8 cellular contexts compared by ENCODE assay signal in genomic region chrX:22666441-22666840, GRCh38.
DNase-seq lines count a peak whose midpoint lies in the region; ATAC-seq lines count a peak whose summit lies in the region.

No MANE protein-coding gene starts in this region.

- H2BK12ac ChIP-seq in mesenchymal stem cell (ENCODE audit: low read length in 2 of 2): no peak overlapping the region

- no peak overlapping the region for H4K91ac ChIP-seq in mesenchymal stem cell (ENCODE audit: low read length)

- no peak overlapping the region for H3K4me3 Mint-ChIP-seq in activated CD8-positive, alpha-beta T cell treated with anti-CD3 and anti-CD28 coated beads, Interleukin-2, amount 10 ng/mL, durations not matched to agents 7 days and 5 days
- H3K4me3 Mint-ChIP-seq in activated T-cell treated with anti-CD3 and anti-CD28 coated beads, Interleukin-2, amount 50 U/mL, for 4 hours: no peak overlapping the region

- no peak overlapping the region for H3K4ac ChIP-seq in mesenchymal stem cell (ENCODE audit: low read depth in 1 of 2, low read length in 2 of 2)

- peak; percentile 45 for ATAC-seq in HG03432 (IDR thresholded peaks at IDR 0.05; ENCODE audit: unreplicated experiment)
- no peak for ATAC-seq in activated CD8-positive, alpha-beta T cell treated with anti-CD3 and anti-CD28 coated beads, Interleukin-2, amount 10 ng/mL, durations not matched to agents 7 days and 5 days
- ATAC-seq in HG03039 (IDR thresholded peaks at IDR 0.05; ENCODE audit: unreplicated experiment): no peak
- no peak for ATAC-seq in activated T-cell treated with anti-CD3 and anti-CD28 coated beads, Interleukin-2, amount 50 U/mL, for 4 hours
- ATAC-seq in GM21360 (IDR thresholded peaks at IDR 0.05; ENCODE audit: unreplicated experiment): no peak

- H3K9ac ChIP-seq in mesenchymal stem cell (ENCODE audit: low read length): no peak overlapping the region

- no peak overlapping the region for H2BK5ac ChIP-seq in mesenchymal stem cell (ENCODE audit: low read depth, low read length, poor library complexity, severe bottlenecking)

- no peak overlapping the region for H3K23ac ChIP-seq in mesenchymal stem cell (ENCODE audit: low read length in 2 of 2)

- no peaks in the 10 kb centered on the region for H3K36me3 ChIP-seq in mesenchymal stem cell (ENCODE audit: control insufficient read depth in 1 of 2, insufficient read depth in 2 of 2, low read depth in 1 of 2, low read length in 2 of 2)

- H3K79me1 ChIP-seq in mesenchymal stem cell (replicated peaks; ENCODE audit: low read length, poor library complexity, severe bottlenecking): no peaks in the 10 kb centered on the region

- H3K4me3 ChIP-seq in mesenchymal stem cell (ENCODE audit: insufficient read depth in 1 of 2, low read depth in 1 of 2, low read length in 2 of 2): no peak overlapping the region

- POLR2A ChIA-PET in activated CD8-positive, alpha-beta T cell treated with anti-CD3 and anti-CD28 coated beads, Interleukin-2, amount 10 ng/mL, durations not matched to agents 7 days and 5 days (lab: Charles Lee): no interaction called here

- H3K9me3 Mint-ChIP-seq in activated CD8-positive, alpha-beta T cell treated with anti-CD3 and anti-CD28 coated beads, Interleukin-2, amount 10 ng/mL, durations not matched to agents 7 days and 5 days (ENCODE audit: insufficient read depth): no peaks in the 10 kb centered on the region
- H3K9me3 Mint-ChIP-seq in activated T-cell treated with anti-CD3 and anti-CD28 coated beads, Interleukin-2, amount 50 U/mL, for 4 hours: no peaks in the 10 kb centered on the region

- no peaks in the 10 kb centered on the region for H3K9me3 ChIP-seq in mesenchymal stem cell (ENCODE audit: control insufficient read depth, low read length)

- no peak overlapping the region for H3K18ac ChIP-seq in mesenchymal stem cell (ENCODE audit: low read depth in 1 of 2, low read length in 2 of 2)

- H3K36me3 Mint-ChIP-seq in activated CD8-positive, alpha-beta T cell treated with anti-CD3 and anti-CD28 coated beads, Interleukin-2, amount 10 ng/mL, durations not matched to agents 7 days and 5 days (ENCODE audit: low read depth): no peaks in the 10 kb centered on the region
- H3K36me3 Mint-ChIP-seq in activated T-cell treated with anti-CD3 and anti-CD28 coated beads, Interleukin-2, amount 50 U/mL, for 4 hours (ENCODE audit: insufficient read depth): no peaks in the 10 kb centered on the region

- H2BK120ac ChIP-seq in mesenchymal stem cell (ENCODE audit: low read depth, low read length): no peak overlapping the region

- 7% methylated on average over 2 of the region's 9 CpGs for WGBS in mesenchymal stem cell

- no peak overlapping the region for H4K8ac ChIP-seq in mesenchymal stem cell (ENCODE audit: low read length)

- CTCF ChIA-PET in activated CD8-positive, alpha-beta T cell treated with anti-CD3 and anti-CD28 coated beads, Interleukin-2, amount 10 ng/mL, durations not matched to agents 7 days and 5 days (lab: Charles Lee): no interaction called here

- no peaks in the 10 kb centered on the region for H3K4me1 Mint-ChIP-seq in activated CD8-positive, alpha-beta T cell treated with anti-CD3 and anti-CD28 coated beads, Interleukin-2, amount 10 ng/mL, durations not matched to agents 7 days and 5 days (ENCODE audit: low read depth)
- H3K4me1 Mint-ChIP-seq in activated T-cell treated with anti-CD3 and anti-CD28 coated beads, Interleukin-2, amount 50 U/mL, for 4 hours (ENCODE audit: low read depth): no peaks in the 10 kb centered on the region

- no peak overlapping the region for H3K27ac ChIP-seq in mesenchymal stem cell (ENCODE audit: low read length, poor library complexity, severe bottlenecking)

- H2AK5ac ChIP-seq in mesenchymal stem cell (ENCODE audit: low read length, severe bottlenecking): no peak overlapping the region

- H3K27me3 Mint-ChIP-seq in activated CD8-positive, alpha-beta T cell treated with anti-CD3 and anti-CD28 coated beads, Interleukin-2, amount 10 ng/mL, durations not matched to agents 7 days and 5 days (ENCODE audit: low read depth): no peaks in the 10 kb centered on the region
- no peaks in the 10 kb centered on the region for H3K27me3 Mint-ChIP-seq in activated T-cell treated with anti-CD3 and anti-CD28 coated beads, Interleukin-2, amount 50 U/mL, for 4 hours (ENCODE audit: low read depth)

- H3K27me3 ChIP-seq in mesenchymal stem cell (ENCODE audit: control insufficient read depth in 1 of 2, insufficient read depth in 1 of 2, low read length in 2 of 2): no peaks in the 10 kb centered on the region

- H3K27ac Mint-ChIP-seq in activated CD8-positive, alpha-beta T cell treated with anti-CD3 and anti-CD28 coated beads, Interleukin-2, amount 10 ng/mL, durations not matched to agents 7 days and 5 days: no peak overlapping the region

- no peaks in the 10 kb centered on the region for H3K4me1 ChIP-seq in mesenchymal stem cell (ENCODE audit: control insufficient read depth, insufficient read depth, low read depth, low read length)

- no peak overlapping the region for H2BK15ac ChIP-seq in mesenchymal stem cell (ENCODE audit: low read depth, poor library complexity, severe bottlenecking)

- DNase-seq in GM03348 (ENCODE audit: low spot score): peak; percentile 2
- DNase-seq in activated CD8-positive, alpha-beta T cell treated with anti-CD3 and anti-CD28 coated beads, Interleukin-2, amount 10 ng/mL, durations not matched to agents 7 days and 5 days: peak; percentile 18
- peak; percentile 7 for DNase-seq in mesenchymal stem cell
- no peak for DNase-seq in middle frontal gyrus (ENCODE audit: extremely low spot score, low spot score)
- DNase-seq in activated T-cell treated with anti-CD3 and anti-CD28 coated beads, Interleukin-2, amount 50 U/mL, for 4 hours: no peak

- H3K4me2 ChIP-seq in mesenchymal stem cell (ENCODE audit: low read length, poor library complexity, severe bottlenecking): no peak overlapping the region

- H2AFZ ChIP-seq in mesenchymal stem cell (ENCODE audit: low read depth, low read length): no peak overlapping the region

- H3K14ac ChIP-seq in mesenchymal stem cell (ENCODE audit: low read length in 2 of 2): no peak overlapping the region

Comparison
In these comparisons a context has a peak if more than half of its experiments do, and no peak if none do; other contexts are left out.
1. DNase-seq: peak in GM03348 (single experiment), activated CD8-positive, alpha-beta T cell treated with anti-CD3 and anti-CD28 coated beads, Interleukin-2, amount 10 ng/mL, durations not matched to agents 7 days and 5 days (single experiment) and mesenchymal stem cell (single experiment); none in middle frontal gyrus (single experiment) and activated T-cell treated with anti-CD3 and anti-CD28 coated beads, Interleukin-2, amount 50 U/mL, for 4 hours (single experiment).